Comparison of ENCODE assay signal across 19 cellular contexts in genomic region chr12:71426030-71426570, GRCh38. TPM values are rescaled to one million over a fixed set of nuclear protein-coding genes. Genes with fewer than 3 reads are reported as not detected.
DNase-seq lines count a peak whose midpoint lies in the region; ATAC-seq and TF ChIP-seq lines count a peak whose summit lies in the region.
"Had no signal": no experiment of that assay in that cellular context is flagged by ENCODE, and none has a peak within 500 bp of the region (broad histone marks: within the 10 kb centered on the region; RNA-seq: fewer than 3 reads in every experiment).

No MANE protein-coding gene starts in this region.

- H3K27me3 ChIP-seq in SK-N-SH (ENCODE audit: insufficient read depth) (peaks cover 5% of the 10 kb centered on the region; the same call in 1 of the 2 replicates), mesenchymal stem cell (ENCODE audit: control insufficient read depth in 1 of 2, insufficient read depth in 1 of 2, low read length in 2 of 2) (peaks cover 0 to 10% of the 10 kb centered on the region in 2 experiments), left ventricle myocardium inferior (ENCODE audit: low read depth) (peaks cover 6% of the 10 kb centered on the region), heart right ventricle (peaks cover 0 to 29% (median 3%) of the 10 kb centered on the region in 7 donors)
- H3K27me3 ChIP-seq: BLaER1, SJCRH30 had no signal

- no peaks in the 10 kb centered on the region for H4K20me1 ChIP-seq in SK-N-SH (ENCODE audit: insufficient read depth)
- H4K20me1 ChIP-seq: BLaER1 had no signal

- no peak overlapping the region for H3K23ac ChIP-seq in mesenchymal stem cell (ENCODE audit: low read length in 2 of 2)

- H2BK12ac ChIP-seq in mesenchymal stem cell (ENCODE audit: low read length in 2 of 2): no peak overlapping the region

- H4K91ac ChIP-seq in mesenchymal stem cell (ENCODE audit: low read length): no peak overlapping the region

- H3K27ac ChIP-seq in SK-N-SH (ENCODE audit: low read depth in 2 of 2, low read length in 1 of 2): peak overlapping the region in 1 of 2 experiments; percentile 19; a peak in 1 of 4 replicates
- no peak overlapping the region for H3K27ac ChIP-seq in mesenchymal stem cell (ENCODE audit: low read length, poor library complexity, severe bottlenecking)
- H3K27ac ChIP-seq in left ventricle myocardium inferior (replicated peaks): no peak overlapping the region
- no peak overlapping the region for H3K27ac ChIP-seq in heart right ventricle
- H3K27ac ChIP-seq: BLaER1, SJCRH30 had no signal

- no peak overlapping the region for H2AFZ ChIP-seq in SK-N-SH (ENCODE audit: low read depth)
- no peak overlapping the region for H2AFZ ChIP-seq in mesenchymal stem cell (ENCODE audit: low read depth, low read length)

- DNase-seq in SK-N-SH: no peak
- peak; percentile 59 for DNase-seq in brain pericyte (ENCODE audit: low read depth, low spot score)
- DNase-seq in mesenchymal stem cell: peak; percentile 60
- DNase-seq in left ventricle myocardium inferior: no peak
- DNase-seq in heart right ventricle: no peak
- DNase-seq in COR-L47 (lab: John Stamatoyannopoulos, UW): no peak
- DNase-seq: Caco-2; CD4-positive, alpha-beta T cell; GF-D8; MV-4-11; NCI-H1105 treated with DMSO at 0.1 percent for 48 hours; NCI-H2029 treated with DMSO at 0.1 percent for 48 hours; NCI-H2171; NCI-H526; SJCRH30 had no signal

- H4K8ac ChIP-seq in mesenchymal stem cell (ENCODE audit: low read length): no peak overlapping the region

- no peak overlapping the region for H2BK120ac ChIP-seq in mesenchymal stem cell (ENCODE audit: low read depth, low read length)

- POLR2A ChIA-PET in SK-N-SH (lab: Yijun Ruan, JAX): no interaction called here

- TF ChIP-seq RAD21 in SK-N-SH (IDR thresholded peaks at IDR 0.05; ENCODE audit: low read length): no peak

- no peaks in the 10 kb centered on the region for H3K9me2 ChIP-seq in SK-N-SH

- H3K79me1 ChIP-seq in mesenchymal stem cell (replicated peaks; ENCODE audit: low read length, poor library complexity, severe bottlenecking): no peaks in the 10 kb centered on the region

- no peaks in the 10 kb centered on the region for H3K36me3 ChIP-seq in SK-N-SH (replicated peaks in 1 of 2; ENCODE audit: control insufficient read depth in 1 of 2, insufficient read depth in 2 of 2, low read length in 1 of 2)
- no peaks in the 10 kb centered on the region for H3K36me3 ChIP-seq in mesenchymal stem cell (ENCODE audit: control insufficient read depth in 1 of 2, insufficient read depth in 2 of 2, low read depth in 1 of 2, low read length in 2 of 2)
- H3K36me3 ChIP-seq in left ventricle myocardium inferior: no peaks in the 10 kb centered on the region
- no peaks in the 10 kb centered on the region for H3K36me3 ChIP-seq in heart right ventricle
- H3K36me3 ChIP-seq: BLaER1, SJCRH30 had no signal

- H3K79me2 ChIP-seq in SK-N-SH (ENCODE audit: insufficient read depth): no peaks in the 10 kb centered on the region

- no peaks in the 10 kb centered on the region for H3F3A ChIP-seq in SK-N-SH (replicated peaks; ENCODE audit: insufficient read depth)

- no peak overlapping the region for H3K4ac ChIP-seq in mesenchymal stem cell (ENCODE audit: low read depth in 1 of 2, low read length in 2 of 2)

- no peak overlapping the region for H3K18ac ChIP-seq in mesenchymal stem cell (ENCODE audit: low read depth in 1 of 2, low read length in 2 of 2)

- no peak for TF ChIP-seq EP300 in SK-N-SH (IDR thresholded peaks at IDR 0.05; ENCODE audit: borderline replicate concordance in 1 of 2, low read depth in 1 of 2, low read length in 1 of 2)

- ATAC-seq in GM21423 (IDR thresholded peaks at IDR 0.05; ENCODE audit: unreplicated experiment): no peak
- no peak for ATAC-seq in heart right ventricle

- peaks cover 0 to 2% of the 10 kb centered on the region in 2 experiments; a peak in 2 of 4 replicates for H3K4me1 ChIP-seq in SK-N-SH (ENCODE audit: control insufficient read depth in 1 of 2, insufficient read depth in 2 of 2, low read depth in 1 of 2, low read length in 1 of 2)
- H3K4me1 ChIP-seq in mesenchymal stem cell (ENCODE audit: control insufficient read depth, insufficient read depth, low read depth, low read length): no peaks in the 10 kb centered on the region
- no peaks in the 10 kb centered on the region for H3K4me1 ChIP-seq in left ventricle myocardium inferior
- no peaks in the 10 kb centered on the region for H3K4me1 ChIP-seq in heart right ventricle
- H3K4me1 ChIP-seq: BLaER1, Caco-2, SJCRH30 had no signal

- no peak overlapping the region for H3K4me3 ChIP-seq in SK-N-SH (ENCODE audit: low read depth in 2 of 2, low read length in 1 of 2)
- no peak overlapping the region for H3K4me3 ChIP-seq in mesenchymal stem cell (ENCODE audit: insufficient read depth in 1 of 2, low read depth in 1 of 2, low read length in 2 of 2)
- no peak overlapping the region for H3K4me3 ChIP-seq in left ventricle myocardium inferior
- H3K4me3 ChIP-seq in heart right ventricle: no peak overlapping the region
- H3K4me3 ChIP-seq: BLaER1, SJCRH30 had no signal

- H2BK5ac ChIP-seq in mesenchymal stem cell (ENCODE audit: low read depth, low read length, poor library complexity, severe bottlenecking): no peak overlapping the region

- no peak overlapping the region for H3K14ac ChIP-seq in mesenchymal stem cell (ENCODE audit: low read length in 2 of 2)

- CTCF ChIA-PET in SK-N-SH (lab: Yijun Ruan, JAX): interaction anchor here (1.0 to 3.0 kb wide), 3 partner anchors 10 to 125 kb away, joined by 5 to 15 read pairs (median 7); no protein-coding TSS in a partner anchor

- no peak overlapping the region for H2BK15ac ChIP-seq in mesenchymal stem cell (ENCODE audit: low read depth, poor library complexity, severe bottlenecking)

- H3K9ac ChIP-seq in SK-N-SH (no peak overlapping the region), mesenchymal stem cell (ENCODE audit: low read length) (no peak overlapping the region)
- H3K9ac ChIP-seq: BLaER1 had no signal

- H3K4me2 ChIP-seq in SK-N-SH: peak overlapping the region; percentile 46; the same call in 1 of the 2 replicates
- no peak overlapping the region for H3K4me2 ChIP-seq in mesenchymal stem cell (ENCODE audit: low read length, poor library complexity, severe bottlenecking)
- H3K4me2 ChIP-seq: BLaER1 had no signal

- intact Hi-C loops in left ventricle myocardium inferior (cut with micrococcal nuclease): no loop called here
- intact Hi-C loops in heart right ventricle (cut with DNase I): no loop called here

- TF ChIP-seq CTCF in SK-N-SH (IDR thresholded peaks at IDR 0.05): no peak
- no peak for TF ChIP-seq CTCF in left ventricle myocardium inferior (IDR thresholded peaks at IDR 0.05; ENCODE audit: borderline replicate concordance)
- TF ChIP-seq CTCF in heart right ventricle (IDR thresholded peaks at IDR 0.05): no peak

- H3K9me3 ChIP-seq in SK-N-SH (no peaks in the 10 kb centered on the region), mesenchymal stem cell (ENCODE audit: control insufficient read depth, low read length) (no peaks in the 10 kb centered on the region), left ventricle myocardium inferior (replicated peaks) (no peaks in the 10 kb centered on the region), heart right ventricle (no peaks in the 10 kb centered on the region)
- H3K9me3 ChIP-seq: Caco-2, SJCRH30 had no signal

- 92% methylated on average over 1 of the region's 1 CpG for WGBS in SK-N-SH (ENCODE audit: low lambda C conversion rate)
- WGBS in mesenchymal stem cell: no CpG with 5 or more reads among the region's 1 CpG
- WGBS in heart right ventricle, 2 donors: 89 to 93% methylated on average over 1 of the region's 1 CpG

- no peak overlapping the region for H2AK5ac ChIP-seq in mesenchymal stem cell (ENCODE audit: low read length, severe bottlenecking)

TF ChIP-seq in SK-N-SH, 30 proteins besides CTCF, POLR2A, EP300 and RAD21:
- no peak for TF ChIP-seq RCOR1 (IDR thresholded peaks at IDR 0.05; ENCODE audit: low read length)
- no peak for TF ChIP-seq NFIC (IDR thresholded peaks at IDR 0.05; ENCODE audit: borderline replicate concordance)
- no peak for TF ChIP-seq MAX (IDR thresholded peaks at IDR 0.05; ENCODE audit: low read depth)
- no peak for TF ChIP-seq FOSL2 (IDR thresholded peaks at IDR 0.05; ENCODE audit: borderline replicate concordance, low read depth)
- TF ChIP-seq CHD2 (IDR thresholded peaks at IDR 0.05; ENCODE audit: low read length, partially characterized antibody): no peak
- no peak for TF ChIP-seq SIN3A (IDR thresholded peaks at IDR 0.05; ENCODE audit: borderline replicate concordance, low read depth, low read length)

RNA-seq across cellular contexts. Expression of gene LGR5, which starts 13.5 kb away (rescaled TPM):
- polyA plus RNA-seq in SK-N-SH (2012; rRNA removed) (1.4 and 5.6 TPM in 2 replicates), heart right ventricle (under 1 TPM; 0.06 to 0.07 TPM)
- 4.3 and 5.8 TPM in 2 replicates for polyA plus RNA-seq in SK-N-SH (2012; cell fraction: cytosol; rRNA removed)
- polyA plus RNA-seq in SK-N-SH (2012; cell fraction: nucleus; rRNA removed): 6.3 and 6.5 TPM in 2 replicates
- not detected for polyA plus RNA-seq in mesenchymal stem cell (2013, experiment 1 of 2)
- polyA plus RNA-seq in mesenchymal stem cell (2013, experiment 2 of 2): not detected
- total RNA-seq in left ventricle myocardium inferior (not detected), heart right ventricle (under 1 TPM in 1 of 10 donors, not detected in 9; 0.37 TPM)
- total RNA-seq: CD4-positive, alpha-beta T cell; Daoy had no signal
- polyA plus RNA-seq: IgD-negative memory B cell had no signal

Comparison
In these comparisons a context has a peak if more than half of its experiments do, and no peak if none do; other contexts are left out.
1. DNase-seq: peak in brain pericyte (single experiment) and mesenchymal stem cell (single experiment); none in SK-N-SH (single experiment), left ventricle myocardium inferior (single experiment), heart right ventricle (0 of 2) and COR-L47 (single experiment).